24 cellular contexts compared by ENCODE assay signal in the genomic region with DNA sequence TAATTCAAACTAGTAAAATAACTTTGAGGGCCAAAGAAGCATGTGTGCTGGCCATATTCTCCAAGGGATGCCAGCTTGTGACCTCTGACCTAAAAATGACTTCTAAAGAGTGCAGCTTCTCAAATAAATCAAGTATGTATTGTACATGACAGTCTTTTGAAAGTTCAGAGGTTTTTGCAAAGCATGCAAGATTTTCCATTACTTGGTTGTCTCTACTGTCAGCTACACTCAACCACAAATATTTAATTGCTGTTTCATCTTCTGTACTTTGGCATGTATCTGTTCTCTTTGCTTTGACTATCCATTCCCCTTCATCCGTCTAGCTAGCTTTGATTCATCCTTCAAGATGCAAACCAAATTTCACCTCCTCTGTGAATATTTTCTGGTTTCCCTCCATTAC.
A peak's percentile ranks its signal among the peaks of the same experiment; 100 is the strongest.
DNase-seq lines count a peak whose midpoint lies in the region; ATAC-seq, FAIRE-seq and TF ChIP-seq lines count a peak whose summit lies in the region.
"Had no signal": no experiment of that assay in that cellular context is flagged by ENCODE, and none has a peak within 500 bp of the region (broad histone marks: within the 10 kb centered on the region; RNA-seq: fewer than 3 reads in every experiment).

No MANE protein-coding gene starts in this region.

- H3K4me3 ChIP-seq in AG10803 (ENCODE audit: low read length) (no peak overlapping the region), GM23338 (no peak overlapping the region), astrocyte (ENCODE audit: insufficient read depth, low read depth, low read length) (no peak overlapping the region), left lung (no peak overlapping the region)
- H3K4me3 ChIP-seq: GM12878 had no signal

- ATAC-seq in GM23338 (no peak), left lung (no peak)
- ATAC-seq: GM12878, Panc1 had no signal

- H3K27me3 ChIP-seq in GM23338 (ENCODE audit: insufficient read depth) (no peaks in the 10 kb centered on the region), astrocyte (ENCODE audit: insufficient read depth, low read length) (no peaks in the 10 kb centered on the region), left lung (peaks cover 0 to 16% of the 10 kb centered on the region in 2 donors)

- H3K4me3 Mint-ChIP-seq in GM23338 (no peak overlapping the region), astrocyte (ENCODE audit: unreplicated experiment) (no peak overlapping the region)
- H3K4me3 Mint-ChIP-seq: CD4-positive, alpha-beta memory T cell had no signal

- H3K27me3 Mint-ChIP-seq in GM23338 (ENCODE audit: insufficient read depth, low read depth, poor library complexity), result no peaks in the 10 kb centered on the region
- no peaks in the 10 kb centered on the region for H3K27me3 Mint-ChIP-seq in astrocyte (ENCODE audit: low read depth, unreplicated experiment)

- H3K9ac ChIP-seq in astrocyte (ENCODE audit: low read length), result no peak overlapping the region

- peak overlapping the region; percentile 20; the same call in 1 of the 2 replicates for H2AFZ ChIP-seq in GM23338
- H2AFZ ChIP-seq in astrocyte (ENCODE audit: low read depth, low read length), result no peak overlapping the region

- H3K79me2 ChIP-seq in GM23338 (replicated peaks; ENCODE audit: insufficient read depth) (no peaks in the 10 kb centered on the region), astrocyte (ENCODE audit: insufficient read depth, low read length) (no peaks in the 10 kb centered on the region)

- no peaks in the 10 kb centered on the region for H4K20me1 ChIP-seq in GM23338 (replicated peaks; ENCODE audit: insufficient read depth)
- no peaks in the 10 kb centered on the region for H4K20me1 ChIP-seq in astrocyte (ENCODE audit: insufficient read depth, low read length)

- FAIRE-seq in astrocyte (lab: Jason Lieb, UNC), result peak; percentile 45
- FAIRE-seq: G401.6, GM12878 had no signal

- H3K9me2 ChIP-seq in GM23338 (ENCODE audit: insufficient read depth), result peaks cover 11% of the 10 kb centered on the region; the same call in 1 of the 2 replicates

- H3K27ac Mint-ChIP-seq in GM23338 (no peak overlapping the region), astrocyte (ENCODE audit: unreplicated experiment) (no peak overlapping the region)
- H3K27ac Mint-ChIP-seq: CD4-positive, alpha-beta memory T cell had no signal

- TF ChIP-seq CTCF in AG10803 (conservative IDR thresholded peaks at IDR 0.05; ENCODE audit: low read length) (no peak), GM23338 (conservative IDR thresholded peaks at IDR 0.05; ENCODE audit: low read depth in 2 of 2) (no peak), astrocyte (IDR thresholded peaks at IDR 0.05; ENCODE audit: insufficient read depth, low read depth, low read length) (no peak), GM20000 (IDR thresholded peaks at IDR 0.05; ENCODE audit: extremely low read depth, missing control alignments) (no peak), left lung (IDR thresholded peaks at IDR 0.05) (no peak)

- H3K4me1 Mint-ChIP-seq in GM23338 (no peaks in the 10 kb centered on the region), astrocyte (ENCODE audit: low read depth, unreplicated experiment) (no peaks in the 10 kb centered on the region)
- H3K4me1 Mint-ChIP-seq: CD4-positive, alpha-beta memory T cell had no signal

- DNase-seq in AG10803 (ENCODE audit: low read depth) (peak; percentile 64), GM23338 (ENCODE audit: low spot score) (no peak), astrocyte (ENCODE audit: low read depth) (no peak), iris pigment epithelial cell (ENCODE audit: low read depth) (peak; percentile 16), NCI-H2171 (lab: John Stamatoyannopoulos, UW) (no peak), GM20000 (ENCODE audit: low spot score) (no peak), left lung (no peak), GM19240 (ENCODE audit: insufficient read length, low spot score) (no peak)
- DNase-seq: C1 segment of cervical spinal cord; CD4-positive, alpha-beta memory T cell; COR-L47; DMS53; Karpas-422; NCI-H1092 treated with DMSO at 0.1 percent for 48 hours; NCI-H1436 treated with DMSO at 0.1 percent for 48 hours; NCI-H187 treated with DMSO at 0.1 percent for 48 hours; NCI-H446 treated with DMSO at 0.1 percent for 48 hours; NCI-H526 treated with DMSO at 0.1 percent for 48 hours; SHP77 had no signal

- H3K36me3 Mint-ChIP-seq in GM23338 (ENCODE audit: low read depth) (peaks cover 1% of the 10 kb centered on the region; the same call in 2 of the 3 replicates), astrocyte (ENCODE audit: low read depth, unreplicated experiment) (no peaks in the 10 kb centered on the region)
- H3K36me3 Mint-ChIP-seq: CD4-positive, alpha-beta memory T cell had no signal

- H3K9me3 Mint-ChIP-seq in GM23338 (peaks cover 4% of the 10 kb centered on the region; the same call in 2 of the 3 replicates), astrocyte (ENCODE audit: unreplicated experiment) (no peaks in the 10 kb centered on the region)

- H3K4me1 ChIP-seq in GM23338 (ENCODE audit: insufficient read depth) (no peaks in the 10 kb centered on the region), astrocyte (ENCODE audit: insufficient read depth, low read length) (peaks cover 4% of the 10 kb centered on the region), left lung (peaks cover 0 to 3% of the 10 kb centered on the region in 2 donors)

- H3K9me3 ChIP-seq in astrocyte (ENCODE audit: insufficient read depth, low read depth, low read length), result no peaks in the 10 kb centered on the region
- peaks cover 0 to 10% of the 10 kb centered on the region in 2 donors for H3K9me3 ChIP-seq in left lung

- H3K36me3 ChIP-seq in GM23338 (ENCODE audit: insufficient read depth) (peaks cover 4% of the 10 kb centered on the region; the same call in 1 of the 2 replicates), astrocyte (ENCODE audit: insufficient read depth, low read length) (no peaks in the 10 kb centered on the region), left lung (no peaks in the 10 kb centered on the region)

- no peaks in the 10 kb centered on the region for H3F3A ChIP-seq in GM23338 (replicated peaks; ENCODE audit: low read depth)

- no peak overlapping the region for H3K4me2 ChIP-seq in GM23338
- H3K4me2 ChIP-seq in astrocyte (ENCODE audit: low read length), result no peak overlapping the region

- intact Hi-C loops in left lung (cut with DNase I), result no loop called here

- H3K27ac ChIP-seq in GM23338 (ENCODE audit: low read depth) (no peak overlapping the region), astrocyte (ENCODE audit: low read depth, low read length) (no peak overlapping the region), left lung (no peak overlapping the region)
- H3K27ac ChIP-seq: HL-60, RWPE1 had no signal

TF ChIP-seq in GM23338, 12 proteins besides CTCF, POLR2A, EP300 and RAD21 (continues in another document):
- no peak for TF ChIP-seq CREB1 (CRISPR knock-in tag; IDR thresholded peaks at IDR 0.05; ENCODE audit: low read depth)
- TF ChIP-seq NANOG (IDR thresholded peaks at IDR 0.05; ENCODE audit: borderline replicate concordance), result no peak
- no peak for TF ChIP-seq ZNF114 (CRISPR knock-in tag; IDR thresholded peaks at IDR 0.05)
- TF ChIP-seq EZH2phosphoT487 (IDR thresholded peaks at IDR 0.05; ENCODE audit: unreplicated experiment), result no peak

Comparison
In these comparisons a context has a peak if more than half of its experiments do, and no peak if none do; other contexts are left out.
1. DNase-seq: peak in AG10803 (single experiment) and iris pigment epithelial cell (single experiment); none in GM23338 (single experiment), astrocyte (single experiment), NCI-H2171 (single experiment), GM20000 (single experiment), left lung (0 of 2) and GM19240 (single experiment).